8 cellular contexts compared by ENCODE assay signal in the genomic region with DNA sequence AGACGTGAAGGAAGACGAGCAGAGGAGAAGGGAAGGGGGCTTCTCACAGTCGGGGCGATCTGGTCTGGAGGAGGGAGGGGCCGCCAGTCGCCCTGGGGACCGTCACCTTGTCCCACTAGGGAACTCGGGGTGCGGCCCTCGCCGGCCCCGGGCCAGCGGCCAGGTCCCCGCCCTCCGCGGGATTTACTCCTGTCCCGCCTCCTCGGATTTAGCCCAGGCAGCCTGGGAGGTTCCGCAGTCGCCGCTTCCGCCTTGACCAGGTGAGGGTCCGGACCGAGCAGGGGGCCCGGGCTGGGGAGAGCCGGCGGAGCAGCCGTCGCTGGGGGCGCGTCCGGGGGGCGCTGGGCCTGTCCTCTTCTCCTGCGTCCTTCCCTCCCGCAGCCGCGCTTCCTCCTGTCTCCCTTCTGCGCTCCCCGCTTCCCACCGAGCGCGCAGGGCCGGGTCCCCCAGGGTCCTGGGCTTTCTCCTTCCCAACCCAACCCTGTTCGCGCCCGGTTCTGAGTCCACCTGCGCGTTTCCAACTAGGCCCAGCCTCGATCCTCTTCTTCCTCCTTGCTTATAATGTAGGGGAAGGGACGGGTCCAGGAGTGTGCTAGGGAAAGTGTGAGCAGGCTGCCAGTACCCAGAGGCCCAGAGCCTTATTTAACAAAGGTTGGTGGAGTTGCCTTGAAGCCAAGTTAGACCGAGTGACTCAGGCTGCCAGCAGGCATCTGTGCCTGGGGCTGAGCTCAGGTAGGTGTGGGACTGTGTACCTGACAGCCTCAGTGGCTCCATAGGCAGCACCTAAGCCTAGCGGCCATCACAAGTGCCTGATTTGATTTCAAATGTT. TPM values are rescaled to one million over a fixed set of nuclear protein-coding genes. Genes with fewer than 3 reads are reported as not detected.
DNase-seq lines count a peak whose midpoint lies in the region; ATAC-seq and TF ChIP-seq lines count a peak whose summit lies in the region.
"Had no signal": no experiment of that assay in that cellular context is flagged by ENCODE, and none has a peak within 500 bp of the region (broad histone marks: within the 10 kb centered on the region; RNA-seq: fewer than 3 reads in every experiment).

A gene (plus strand): TSS at position 235 of the 829 bp plus-strand sequence. CDS start 1,838 bp downstream, outside the sequence.

- 0% methylated on average over 14 of the region's 52 CpGs for WGBS in right lobe of liver (ENCODE audit: insufficient coverage, low coverage, low lambda C conversion rate, missing lambda C conversion rate)
- WGBS in tibial nerve, 2 donors = 5 to 6% methylated on average over 36 to 46 of the region's 52 CpGs

- peak in 1 of 2 donors; percentile 50 for TF ChIP-seq EP300 in tibial nerve (IDR thresholded peaks at IDR 0.05)

- H3K27ac ChIP-seq in coronary artery (peak within 1 kb of the TSS in 1 of 2 donors; percentile 26), right lobe of liver (peak within 1 kb of the TSS in 1 of 3 donors; percentile 3), tibial nerve (peak within 1 kb of the TSS in 3 of 4 donors; percentile 45 to 79 (median 78))

- no peaks in the 10 kb centered on the region for H3K27me3 ChIP-seq in right lobe of liver
- peaks cover 0 to 47% of the 10 kb centered on the region in 2 donors for H3K27me3 ChIP-seq in tibial nerve

- H3K9me3 ChIP-seq in right lobe of liver = no peaks in the 10 kb centered on the region
- H3K9me3 ChIP-seq in tibial nerve = no peaks in the 10 kb centered on the region

- H3K4me1 ChIP-seq in right lobe of liver (peaks cover 0 to 10% (median 0%) of the 10 kb centered on the region in 4 donors), tibial nerve (peaks cover 0 to 40% (median 13%) of the 10 kb centered on the region in 4 donors)

- intact Hi-C loops in right lobe of liver (cut with DNase I) = no loop called here

- no peak for TF ChIP-seq CTCF in coronary artery (IDR thresholded peaks at IDR 0.05)
- no peak for TF ChIP-seq CTCF in right lobe of liver (IDR thresholded peaks at IDR 0.05)
- no peak for TF ChIP-seq CTCF in tibial nerve (IDR thresholded peaks at IDR 0.05)

- ATAC-seq in right lobe of liver (peak; percentile 87 to 90 (median 88)), GM18907 (IDR thresholded peaks at IDR 0.05; ENCODE audit: unreplicated experiment) (no peak), GM18519 (IDR thresholded peaks at IDR 0.05; ENCODE audit: low FRiP score, unreplicated experiment) (no peak)

- DNase-seq in HuH-7.5 (ENCODE audit: low spot score) (peak; percentile 70), coronary artery (ENCODE audit: low spot score) (no peak), right lobe of liver (peak; percentile 80 to 81 (median 80)), tibial nerve (ENCODE audit: low spot score in 2 of 2) (no peak)
- no peak for DNase-seq in activated effector memory CD4-positive, alpha-beta T cell treated with Interleukin-2 at 50 U/mL for 16 hours
- DNase-seq: activated B cell treated with CpG ODN at 0.5 μM for 24 hours had no signal

- TF ChIP-seq POLR2A in right lobe of liver (IDR thresholded peaks at IDR 0.05) (peak; percentile 54), tibial nerve (IDR thresholded peaks at IDR 0.05) (no peak)

- H3K4me3 ChIP-seq in coronary artery = peak within 1 kb of the TSS; percentile 79
- H3K4me3 ChIP-seq in right lobe of liver = peak within 1 kb of the TSS; percentile 36 to 70 (median 65)
- H3K4me3 ChIP-seq in tibial nerve = peak within 1 kb of the TSS; percentile 20 to 61 (median 40)

- H3K36me3 ChIP-seq in right lobe of liver (no peaks in the 10 kb centered on the region), tibial nerve (peaks cover 0 to under 1% (median 0%) of the 10 kb centered on the region in 3 donors)

RNA-seq across cellular contexts. Expression of the gene that starts here (rescaled TPM):
- total RNA-seq in right lobe of liver (1 to 10 TPM; 2.9 to 5.1 (median 4.0) TPM), tibial nerve (1 to 10 TPM; 2.4 to 9.8 (median 6.0) TPM)

Comparison
In these comparisons a context has a peak if more than half of its experiments do, and no peak if none do; other contexts are left out.
1. DNase-seq: peak in HuH-7.5 (single experiment) and right lobe of liver (3 of 3); none in coronary artery (single experiment), tibial nerve (0 of 2) and activated effector memory CD4-positive, alpha-beta T cell treated with Interleukin-2 at 50 U/mL for 16 hours (single experiment).
2. ATAC-seq: peak in right lobe of liver (4 of 4); none in GM18907 (single experiment) and GM18519 (single experiment).
3. Peak in every context shown above with its lines, with median percentiles within 50 percentile points of each other: H3K4me3 ChIP-seq.